2 cellular contexts compared by ENCODE assay signal in the genomic region with DNA sequence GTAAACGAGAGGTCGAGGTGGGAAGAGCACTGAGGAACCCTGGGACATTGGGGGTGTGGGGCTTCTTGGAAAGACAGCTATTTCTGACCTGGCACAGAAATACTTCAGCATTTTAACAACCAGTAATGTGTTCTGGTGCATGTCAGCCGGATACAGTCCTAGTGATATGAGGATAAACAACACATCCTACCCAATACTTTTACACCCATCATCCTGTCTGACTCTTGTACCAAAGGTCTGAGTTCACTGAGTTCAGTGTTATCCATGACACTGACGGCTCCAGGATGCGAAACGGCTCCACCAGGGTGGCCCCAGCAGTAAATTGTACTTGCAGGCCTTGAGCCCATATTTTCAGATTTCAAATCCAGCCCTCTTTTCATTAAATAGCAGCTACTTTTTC.
TF ChIP-seq lines count a peak whose summit lies in the region.

No MANE protein-coding gene starts in this region.

TF ChIP-seq in IMR-90, 13 proteins besides CTCF, POLR2A, EP300 and RAD21:
- no peak for TF ChIP-seq ELK1 (IDR thresholded peaks at IDR 0.05; ENCODE audit: borderline replicate concordance, low read depth, low read length)
- no peak for TF ChIP-seq RFX5 (IDR thresholded peaks at IDR 0.05; ENCODE audit: low read depth, low read length)

TF ChIP-seq in liver, 16 proteins besides CTCF, POLR2A, EP300 and RAD21 (continued from another document):
- TF ChIP-seq SP1 (IDR thresholded peaks at IDR 0.05): peak; percentile 13
